Comparison of ENCODE assay signal across 8 cellular contexts in the genomic region with DNA sequence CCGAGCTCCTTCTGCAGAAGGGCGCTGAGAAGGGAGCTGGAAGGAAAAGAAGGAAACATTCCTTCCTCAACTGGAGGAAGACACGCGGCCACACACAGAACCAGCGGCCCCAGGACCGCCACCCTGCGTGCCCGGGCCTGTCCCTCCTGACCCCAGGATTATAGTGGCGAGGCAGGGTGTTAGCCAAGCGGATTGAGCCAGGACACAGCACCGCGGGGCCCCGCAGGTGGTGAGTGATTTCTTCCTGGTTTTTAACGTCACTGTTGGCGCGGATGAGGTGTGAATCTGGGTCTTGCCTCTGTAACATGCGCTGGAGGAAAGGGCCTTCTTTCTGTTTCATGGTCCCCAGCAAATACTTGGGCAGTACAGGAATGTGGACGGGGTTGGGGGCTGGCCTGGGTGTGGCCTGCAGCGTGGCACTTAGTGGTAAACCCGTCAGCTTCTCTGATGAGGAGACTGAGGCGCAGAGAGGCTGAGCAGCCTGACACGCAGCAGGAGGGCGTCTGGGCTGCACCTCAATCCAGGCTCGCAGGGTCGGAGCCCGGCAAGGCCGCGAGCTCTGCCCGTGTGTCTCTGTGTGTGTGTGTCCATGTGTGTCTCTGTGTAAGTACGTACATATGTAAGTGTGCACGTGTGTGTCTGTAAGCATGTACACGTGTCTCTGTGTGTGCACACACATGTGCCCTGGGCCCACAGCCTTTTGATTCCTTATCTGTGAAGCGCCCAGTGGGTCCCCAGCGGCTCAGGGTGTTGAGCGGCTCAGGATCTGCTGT.
A peak's percentile ranks its signal among the peaks of the same experiment; 100 is the strongest.
DNase-seq lines count a peak whose midpoint lies in the region; ATAC-seq, FAIRE-seq and TF ChIP-seq lines count a peak whose summit lies in the region.
"Not testable (repeated sequence)": the region's sequence is repeated elsewhere in the genome, so short reads cannot be mapped to it uniquely, and the experiment has no call there.

No MANE protein-coding gene starts in this region.

- H3K79me1 ChIP-seq in H1 (ENCODE audit: low read depth, low read length): not testable (repeated sequence)

- peak; percentile 79 for FAIRE-seq in HTR-8/SVneo (lab: Jason Lieb, UNC)
- not testable (repeated sequence) for FAIRE-seq in H1 (lab: Jason Lieb, UNC); HepG2 (lab: Jason Lieb, UNC)

- intact Hi-C loops in mammary epithelial cell (cut with micrococcal nuclease); HepG2 (cut with micrococcal nuclease; ENCODE audit: unreplicated experiment); mucosa of descending colon (cut with DNase I, micrococcal nuclease); upper lobe of right lung (cut with DNase I): not testable (repeated sequence)

- H3K4me1 Mint-ChIP-seq in neural progenitor cell: not testable (repeated sequence)

- CTCF ChIA-PET in mammary epithelial cell (lab: Charles Lee; ENCODE audit: low non-redundant PET); H1 (lab: Charles Lee; ENCODE audit: partially characterized antibody); HepG2 (lab: Yijun Ruan, JAX; ENCODE audit: low intra/inter-chr PET ratio, low total read pairs): not testable (repeated sequence)

- H3K4me3 Mint-ChIP-seq in neural progenitor cell: peak overlapping the region; percentile 48

- H2BK15ac ChIP-seq in H1 (ENCODE audit: low read length): not testable (repeated sequence)

- WGBS in mammary epithelial cell (ENCODE audit: low coverage, missing lambda C conversion rate): 39% methylated on average over 13 of the region's 35 CpGs
- WGBS in H1 (ENCODE audit: extremely low coverage in 1 of 2, insufficient coverage in 1 of 2, insufficient read length in 1 of 2, insufficient replicate concordance in 2 of 2, low coverage in 1 of 2, low lambda C conversion rate in 2 of 2, missing lambda C conversion rate in 1 of 2), 2 experiments: 89% methylated on average over 29 of the region's 35 CpGs; no CpG with 5 or more reads in 1 of the 2 experiments
- WGBS in HepG2 (ENCODE audit: low lambda C conversion rate): 56% methylated on average over 35 of the region's 35 CpGs

- not testable (repeated sequence) for H3K18ac ChIP-seq in H1 (ENCODE audit: extremely low read depth, low read length)

- not testable (repeated sequence) for H4K5ac ChIP-seq in H1 (ENCODE audit: insufficient read length, low read depth, low read length)

- not testable (repeated sequence) for H3K27ac ChIP-seq in mammary epithelial cell (ENCODE audit: insufficient read depth, low read depth, low read length); H1 (ENCODE audit: low read depth, low read length); HepG2 (ENCODE audit: extremely low read length, insufficient read depth, low read length); neural progenitor cell; upper lobe of right lung

- not testable (repeated sequence) for H3K36me3 ChIP-seq in mammary epithelial cell (ENCODE audit: insufficient read depth, low read length); H1 (ENCODE audit: control insufficient read depth in 2 of 4, insufficient read depth in 4 of 4, low read length in 3 of 4); HepG2 (replicated peaks in 1 of 2; ENCODE audit: control insufficient read depth in 1 of 2, insufficient read depth in 2 of 2, low read length in 2 of 2); mucosa of descending colon (ENCODE audit: low read depth); neural progenitor cell; upper lobe of right lung

- ATAC-seq in HepG2: not testable (repeated sequence)
- peak; percentile 54 for ATAC-seq in mucosa of descending colon
- ATAC-seq in upper lobe of right lung: peak; percentile 40

- H4K20me1 ChIP-seq in mammary epithelial cell (ENCODE audit: insufficient read depth, low read length); H1 (replicated peaks in 1 of 2; ENCODE audit: control insufficient read depth in 1 of 2, insufficient read depth in 2 of 2, low read length in 2 of 2); HepG2 (ENCODE audit: insufficient read depth, low read length); neural progenitor cell (ENCODE audit: low read depth): not testable (repeated sequence)

- not testable (repeated sequence) for H3K4me3 ChIP-seq in mammary epithelial cell (replicated peaks in 1 of 3; ENCODE audit: insufficient read depth in 1 of 3, low read depth in 2 of 3, low read length in 3 of 3); H1 (ENCODE audit: extremely low read depth in 1 of 4, insufficient read depth in 2 of 4, low read depth in 3 of 4, low read length in 4 of 4); HepG2 (replicated peaks in 1 of 3; ENCODE audit: insufficient read depth in 1 of 3, low read depth in 2 of 3, low read length in 3 of 3); mucosa of descending colon; neural progenitor cell; upper lobe of right lung

- H2BK12ac ChIP-seq in H1 (ENCODE audit: low read depth, low read length): not testable (repeated sequence)

- H2BK20ac ChIP-seq in H1 (ENCODE audit: low read length): not testable (repeated sequence)

- peak overlapping the region; percentile 26 for H2AFZ ChIP-seq in mammary epithelial cell (ENCODE audit: low read depth, low read length)
- H2AFZ ChIP-seq in H1 (ENCODE audit: low read length); HepG2 (ENCODE audit: low read length); neural progenitor cell (replicated peaks): not testable (repeated sequence)

- not testable (repeated sequence) for H3K4me1 ChIP-seq in mammary epithelial cell (ENCODE audit: insufficient read depth, low read length); H1 (replicated peaks in 1 of 4; ENCODE audit: control insufficient read depth in 3 of 4, insufficient read depth in 4 of 4, low read length in 3 of 4); HepG2 (ENCODE audit: insufficient read depth, low read length); mucosa of descending colon (ENCODE audit: low read depth); neural progenitor cell; upper lobe of right lung

- dilution Hi-C loops in mammary epithelial cell (cut with HindIII; ENCODE audit: low sequenced_read_pairs): not testable (repeated sequence)

- not testable (repeated sequence) for H2BK5ac ChIP-seq in H1 (ENCODE audit: low read depth, low read length)

- DNase-seq in HTR-8/SVneo (ENCODE audit: insufficient read length, low spot score); mammary epithelial cell; H1 (ENCODE audit: low read depth in 1 of 2, low spot score in 2 of 2); HepG2 (ENCODE audit: low spot score); mucosa of descending colon; neural progenitor cell (ENCODE audit: low spot score); upper lobe of right lung: not testable (repeated sequence)
- peak; percentile 34 for DNase-seq in islet precursor cell

- not testable (repeated sequence) for H4K91ac ChIP-seq in H1 (replicated peaks; ENCODE audit: insufficient read length, low read length)

- H3K23ac ChIP-seq in H1 (ENCODE audit: insufficient read length): not testable (repeated sequence)

- not testable (repeated sequence) for H3K36me3 Mint-ChIP-seq in neural progenitor cell

- TF ChIP-seq RAD21 in H1 (IDR thresholded peaks at IDR 0.05 in 1 of 2, conservative IDR thresholded peaks at IDR 0.05 in 1 of 2; ENCODE audit: low read depth in 2 of 2, low read length in 2 of 2); HepG2 (CRISPR knock-in tag; IDR thresholded peaks at IDR 0.05): not testable (repeated sequence)

- not testable (repeated sequence) for TF ChIP-seq CTCF in mammary epithelial cell (conservative IDR thresholded peaks at IDR 0.05 in 1 of 2, IDR thresholded peaks at IDR 0.05 in 1 of 2; ENCODE audit: extremely low read depth in 1 of 2, insufficient read depth in 1 of 2, low read depth in 1 of 2, low read length in 2 of 2); H1 (IDR thresholded peaks at IDR 0.05; ENCODE audit: control extremely low read depth in 1 of 3, insufficient read depth in 1 of 3, low read depth in 1 of 3, low read length in 3 of 3); HepG2 (CRISPR knock-in tag; IDR thresholded peaks at IDR 0.05); mucosa of descending colon (IDR thresholded peaks at IDR 0.05); neural progenitor cell (IDR thresholded peaks at IDR 0.05); upper lobe of right lung (IDR thresholded peaks at IDR 0.05)

- not testable (repeated sequence) for H3F3A ChIP-seq in neural progenitor cell (ENCODE audit: low read depth)

- H2BK120ac ChIP-seq in H1 (replicated peaks; ENCODE audit: low read depth, low read length): not testable (repeated sequence)

- in situ Hi-C loops in mammary epithelial cell (cut with MboI; ENCODE audit: low sequenced_read_pairs in 2 of 2); HepG2 (cut with HindIII; ENCODE audit: extremely low pct_ligation_motif_present, low pct_unique_long_range_greater_than_20kb): not testable (repeated sequence)

- POLR2A ChIA-PET in H1 (lab: Charles Lee; ENCODE audit: partially characterized antibody); HepG2 (lab: Yijun Ruan, JAX): not testable (repeated sequence)

- not testable (repeated sequence) for H3K14ac ChIP-seq in H1 (ENCODE audit: insufficient read length)

- not testable (repeated sequence) for H3K27ac Mint-ChIP-seq in neural progenitor cell

- H3K27me3 Mint-ChIP-seq in neural progenitor cell (ENCODE audit: insufficient read depth, low read depth): not testable (repeated sequence)

- not testable (repeated sequence) for H3K23me2 ChIP-seq in H1 (ENCODE audit: low read depth, low read length)

- 0 out of 2 replicates have a peak overlapping the region, but pooled peaks have one; percentile 13 for H2AK5ac ChIP-seq in H1 (ENCODE audit: low read depth, low read length)

- H3K9me3 ChIP-seq in mammary epithelial cell (replicated peaks; ENCODE audit: insufficient read depth, low read length); H1 (ENCODE audit: insufficient read depth in 2 of 2, low read depth in 1 of 2, low read length in 1 of 2); HepG2 (ENCODE audit: low read length); mucosa of descending colon; neural progenitor cell (ENCODE audit: low read depth); upper lobe of right lung: not testable (repeated sequence)

- not testable (repeated sequence) for H3K4ac ChIP-seq in H1 (replicated peaks; ENCODE audit: insufficient read length, low read depth, low read length)

- H3K56ac ChIP-seq in H1 (replicated peaks; ENCODE audit: insufficient read length, low read depth, low read length): not testable (repeated sequence)

- H3K4me2 ChIP-seq in mammary epithelial cell (ENCODE audit: insufficient read depth, low read depth, low read length): peak overlapping the region; percentile 30
- H3K4me2 ChIP-seq in H1 (ENCODE audit: insufficient read depth in 1 of 2, low read depth in 2 of 2, low read length in 2 of 2); HepG2 (ENCODE audit: low read depth, low read length); neural progenitor cell: not testable (repeated sequence)

- not testable (repeated sequence) for TF ChIP-seq EP300 in H1 (IDR thresholded peaks at IDR 0.05; ENCODE audit: borderline replicate concordance in 1 of 2, low read depth in 2 of 2, low read length in 2 of 2); HepG2 (IDR thresholded peaks at IDR 0.05; ENCODE audit: low read depth in 2 of 2, low read length in 2 of 2); HepG2 (CRISPR knock-in tag; IDR thresholded peaks at IDR 0.05; ENCODE audit: borderline replicate concordance)

- not testable (repeated sequence) for TF ChIP-seq POLR2A in H1 (IDR thresholded peaks at IDR 0.05; ENCODE audit: control extremely low read depth in 1 of 2, low read depth in 2 of 2, low read length in 2 of 2); HepG2 (IDR thresholded peaks at IDR 0.05; ENCODE audit: insufficient read depth in 1 of 2, low read depth in 2 of 2, low read length in 2 of 2)

- BruUV-seq in mammary epithelial cell (replicated peaks; lab: Mats Ljungman, UMichigan); HepG2 (replicated peaks; lab: Mats Ljungman, UMichigan): not testable (repeated sequence)

- not testable (repeated sequence) for H3K79me2 ChIP-seq in mammary epithelial cell (ENCODE audit: insufficient read depth, low read length); H1 (ENCODE audit: control insufficient read depth in 1 of 2, insufficient read depth in 2 of 2, low read length in 2 of 2); HepG2 (ENCODE audit: insufficient read depth, low read length); neural progenitor cell (ENCODE audit: low read depth)

- not testable (repeated sequence) for H3K9ac ChIP-seq in mammary epithelial cell (ENCODE audit: insufficient read depth, low read length); H1 (replicated peaks in 1 of 4; ENCODE audit: extremely low read depth in 1 of 4, low read depth in 3 of 4, low read length in 3 of 4); HepG2 (ENCODE audit: insufficient read depth, low read depth, low read length); neural progenitor cell

- not testable (repeated sequence) for H3K9me3 Mint-ChIP-seq in neural progenitor cell

- not testable (repeated sequence) for H4K8ac ChIP-seq in H1 (ENCODE audit: extremely low read depth, insufficient read depth, low read length)

- not testable (repeated sequence) for H3K27me3 ChIP-seq in mammary epithelial cell (ENCODE audit: insufficient read depth, low read length); H1 (replicated peaks in 1 of 4; ENCODE audit: control insufficient read depth in 3 of 4, extremely low read depth in 1 of 4, insufficient read depth in 3 of 4, low read length in 3 of 4); neural progenitor cell; upper lobe of right lung
- peaks cover 8 to 45% of the 10 kb centered on the region in 2 experiments; a peak in 4 of 5 replicates for H3K27me3 ChIP-seq in HepG2 (ENCODE audit: control insufficient read depth in 1 of 2, insufficient read depth in 2 of 2, low read length in 2 of 2)
